ENCODE assay signal across 8 cellular contexts in the genomic region with DNA sequence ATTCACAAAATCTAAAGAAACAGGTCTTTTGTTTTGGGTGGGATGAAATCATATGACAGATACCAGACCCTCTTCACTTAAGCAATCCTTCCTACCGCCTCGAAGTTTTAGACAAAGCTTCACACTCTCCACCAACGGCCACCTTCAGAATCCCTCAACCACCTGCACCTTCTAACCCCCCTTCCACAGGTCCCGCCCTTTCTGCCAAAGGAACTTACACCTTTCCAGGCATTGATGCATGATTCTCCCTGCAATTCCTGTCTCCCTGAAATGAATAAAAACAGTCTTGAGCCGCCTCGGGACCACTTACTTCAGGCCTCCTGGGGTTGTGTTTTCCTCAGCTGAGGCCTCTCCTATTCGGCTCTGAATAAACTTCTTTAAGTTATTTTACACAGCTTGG. TPM values are rescaled to one million over a fixed set of nuclear protein-coding genes. Genes with fewer than 3 reads are reported as not detected.
A peak's percentile ranks its signal among the peaks of the same experiment; 100 is the strongest.
DNase-seq lines count a peak whose midpoint lies in the region; TF ChIP-seq lines count a peak whose summit lies in the region.

No MANE protein-coding gene starts in this region.

- H3K4me2 ChIP-seq in Karpas-422 (ENCODE audit: low read depth, low read length, poor library complexity, severe bottlenecking): peak overlapping the region; percentile 75

- peak overlapping the region; percentile 83 for H3K4me3 ChIP-seq in BJ (ENCODE audit: low read depth, low read length)
- H3K4me3 ChIP-seq in Karpas-422 (ENCODE audit: low read length): peak overlapping the region; percentile 86
- H3K4me3 ChIP-seq in endocrine pancreas (ENCODE audit: control insufficient read depth, insufficient read depth, low read length): peak overlapping the region; percentile 41
- no peak overlapping the region for H3K4me3 ChIP-seq in lower leg skin (ENCODE audit: low read depth, poor library complexity, severe bottlenecking)

- 22 to 23% methylated on average over 7 of the region's 7 CpGs for WGBS in lower leg skin, 2 donors

- no peak for DNase-seq in BJ (ENCODE audit: low read depth)
- DNase-seq in Karpas-422: no peak
- no peak for DNase-seq in nephron progenitor cell
- no peak for DNase-seq in cerebellum (ENCODE audit: low spot score)
- DNase-seq in lower leg skin (ENCODE audit: low spot score in 2 of 2): no peak
- no peak for DNase-seq in NCI-H2196 (lab: John Stamatoyannopoulos, UW; ENCODE audit: unreplicated experiment)
- no peak for DNase-seq in substantia nigra (lab: John Stamatoyannopoulos, UW)

- peaks cover 10% of the 10 kb centered on the region for H3K79me2 ChIP-seq in Karpas-422 (ENCODE audit: low read length)

- peaks cover 18% of the 10 kb centered on the region for H3K27me3 Mint-ChIP-seq in nephron progenitor cell (ENCODE audit: low read depth, poor library complexity)

- no peaks in the 10 kb centered on the region for H3K9me3 ChIP-seq in Karpas-422 (ENCODE audit: low read length)
- H3K9me3 ChIP-seq in endocrine pancreas (ENCODE audit: control insufficient read depth, low read length): no peaks in the 10 kb centered on the region

- H3K9ac ChIP-seq in Karpas-422 (ENCODE audit: low read length): peak overlapping the region; percentile 81
- H3K9ac ChIP-seq in endocrine pancreas (ENCODE audit: control insufficient read depth, insufficient read depth, low read length): peak overlapping the region; percentile 31

- H3K9me3 Mint-ChIP-seq in nephron progenitor cell: peaks cover 82% of the 10 kb centered on the region

- POLR2A ChIA-PET in BJ (lab: Charles Lee): no interaction called here

- TF ChIP-seq CTCF in BJ (IDR thresholded peaks at IDR 0.05; ENCODE audit: insufficient read depth, low read depth, low read length) (no peak), nephron progenitor cell (IDR thresholded peaks at IDR 0.05) (no peak), lower leg skin (IDR thresholded peaks at IDR 0.05) (no peak)

- peaks cover 16% of the 10 kb centered on the region for H3K4me1 Mint-ChIP-seq in nephron progenitor cell

- H3K36me3 Mint-ChIP-seq in nephron progenitor cell (ENCODE audit: low read depth): peaks cover 68% of the 10 kb centered on the region

- H3K27me3 ChIP-seq in BJ (ENCODE audit: control insufficient read depth, insufficient read depth, low read length): no peaks in the 10 kb centered on the region
- no peaks in the 10 kb centered on the region for H3K27me3 ChIP-seq in Karpas-422 (ENCODE audit: low read length)
- H3K27me3 ChIP-seq in endocrine pancreas (ENCODE audit: control insufficient read depth, insufficient read depth, low read length): no peaks in the 10 kb centered on the region

- no peak for TF ChIP-seq POLR2A in lower leg skin (IDR thresholded peaks at IDR 0.05)

- H4K20me1 ChIP-seq in Karpas-422 (ENCODE audit: insufficient read depth, low read depth, low read length): no peaks in the 10 kb centered on the region

- peak overlapping the region; percentile 85 for H3K4me3 Mint-ChIP-seq in nephron progenitor cell

- peaks cover 28% of the 10 kb centered on the region for H3K4me1 ChIP-seq in Karpas-422 (ENCODE audit: low read length)
- no peaks in the 10 kb centered on the region for H3K4me1 ChIP-seq in endocrine pancreas (ENCODE audit: control insufficient read depth, insufficient read depth, low read length)

- no peaks in the 10 kb centered on the region for H3K36me3 ChIP-seq in BJ (ENCODE audit: control insufficient read depth, insufficient read depth, low read length)
- no peaks in the 10 kb centered on the region for H3K36me3 ChIP-seq in Karpas-422 (ENCODE audit: insufficient read depth, low read length)
- H3K36me3 ChIP-seq in endocrine pancreas (ENCODE audit: control insufficient read depth, insufficient read depth, low read length): no peaks in the 10 kb centered on the region

- no peaks in the 10 kb centered on the region for H3K9me2 ChIP-seq in Karpas-422 (replicated peaks; ENCODE audit: insufficient read depth, low read length)

- no peak overlapping the region for H2AFZ ChIP-seq in Karpas-422 (ENCODE audit: low read length)

- CTCF ChIA-PET in BJ (lab: Yijun Ruan, JAX): interaction anchor here (0.7 to 1.6 kb wide), 4 partner anchors 12 to 46 kb away, joined by 3 to 6 read pairs (median 4); no protein-coding TSS in a partner anchor

- intact Hi-C loops in lower leg skin (cut with DNase I; ENCODE audit: low total_unique reads): no loop called here

- H3K27ac ChIP-seq in Karpas-422 (ENCODE audit: low read length): no peak overlapping the region
- no peak overlapping the region for H3K27ac ChIP-seq in substantia nigra (ENCODE audit: low read depth, low read length, poor library complexity, severe bottlenecking)

- peak overlapping the region; percentile 80 for H3K27ac Mint-ChIP-seq in nephron progenitor cell

RNA-seq across cellular contexts. Expression of a gene that starts 0.9 kb away (rescaled TPM):
- 1.8 and 2.3 TPM in 2 replicates for polyA plus RNA-seq in BJ (2011; rRNA removed)
- 2.8 and 3.4 TPM in 2 replicates for polyA minus RNA-seq in BJ (2011; rRNA and poly(A)+ RNA removed)
- total RNA-seq in Karpas-422 (2014; rRNA removed; shearing (Covaris generic); ENCODE audit: low replicate concordance): 4.4 and 6.0 TPM in 2 replicates
- 15.1 TPM for total RNA-seq in cerebellum
- total RNA-seq in lower leg skin: 10 to 100 TPM in 2 of 4 donors, 1 to 10 TPM in 2; 8.8 to 13.9 (median 10.1) TPM

RNA-seq across cellular contexts. Expression of a gene that starts 18.2 kb away (rescaled TPM):
- not detected in 2 replicates for polyA plus RNA-seq in BJ (2011; rRNA removed)
- polyA minus RNA-seq in BJ (2011; rRNA and poly(A)+ RNA removed): not detected in 2 replicates
- total RNA-seq in Karpas-422 (2014; rRNA removed; shearing (Covaris generic); ENCODE audit: low replicate concordance): 0.71 and 0.79 TPM in 2 replicates
- total RNA-seq in cerebellum (0.36 TPM), lower leg skin (under 1 TPM in 1 of 4 donors, not detected in 3; 0.29 TPM)

RNA-seq across cellular contexts. Expression of a gene that starts 29.9 kb away (rescaled TPM):
- 2.8 and 4.5 TPM in 2 replicates for polyA plus RNA-seq in BJ (2011; rRNA removed)
- polyA minus RNA-seq in BJ (2011; rRNA and poly(A)+ RNA removed): 5.1 and 5.6 TPM in 2 replicates
- total RNA-seq in Karpas-422 (2014; rRNA removed; shearing (Covaris generic); ENCODE audit: low replicate concordance): 7.0 and 11.7 TPM in 2 replicates
- total RNA-seq in cerebellum: 20.6 TPM
- total RNA-seq in lower leg skin: 10 to 100 TPM; 10.1 to 20.8 (median 14.6) TPM
